12 cellular contexts compared by ENCODE assay signal in the genomic region with DNA sequence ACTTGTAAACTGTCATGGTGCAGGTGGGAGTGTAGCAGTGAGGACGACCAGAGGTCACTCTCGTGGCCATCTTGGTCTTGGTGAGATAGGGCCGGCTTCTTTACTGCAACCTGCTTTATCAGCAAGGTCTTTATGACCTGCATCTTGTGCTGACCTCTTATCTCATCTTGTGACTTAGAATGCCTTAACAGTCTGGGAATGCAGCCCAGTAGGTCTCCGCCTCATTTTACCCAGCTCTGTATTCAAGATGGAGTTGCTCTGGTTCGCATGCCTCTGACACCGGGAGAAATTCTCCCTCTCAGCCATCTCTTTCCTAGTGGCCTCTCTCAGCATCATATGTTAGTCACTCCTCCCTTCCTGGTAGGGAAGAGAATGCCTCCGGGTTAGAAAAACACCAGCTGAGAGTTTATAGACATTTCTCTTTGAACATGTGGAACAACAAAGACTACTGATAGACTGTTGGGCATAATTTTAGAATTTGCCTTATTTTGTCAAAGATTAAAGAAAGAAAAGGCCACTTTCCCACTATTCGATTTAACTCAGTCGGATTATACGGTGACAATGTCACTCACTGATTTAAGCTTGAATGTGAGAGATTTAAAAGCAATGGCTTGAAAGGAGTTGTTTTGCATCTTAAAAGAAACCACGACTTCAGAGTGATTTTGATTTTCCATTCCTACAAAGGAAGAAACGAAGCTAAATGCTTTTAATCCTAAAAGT.
DNase-seq lines count a peak whose midpoint lies in the region; ATAC-seq, FAIRE-seq and TF ChIP-seq lines count a peak whose summit lies in the region.
"Had no signal": no experiment of that assay in that cellular context is flagged by ENCODE, and none has a peak within 500 bp of the region (broad histone marks: within the 10 kb centered on the region; RNA-seq: fewer than 3 reads in every experiment).

No MANE protein-coding gene starts in this region.

- no peaks in the 10 kb centered on the region for H4K20me1 ChIP-seq in Karpas-422 (ENCODE audit: insufficient read depth, low read depth, low read length)

- H3K9ac ChIP-seq in Karpas-422 (ENCODE audit: low read length) = no peak overlapping the region

- H3K27me3 ChIP-seq in Karpas-422 (ENCODE audit: low read length) (0 out of 2 replicates have a peak, but pooled peaks cover 2% of the 10 kb centered on the region), brain microvascular endothelial cell (replicated peaks) (no peaks in the 10 kb centered on the region), small intestine (ENCODE audit: control insufficient read depth in 2 of 2, insufficient read depth in 2 of 2, low read length in 2 of 2) (no peaks in the 10 kb centered on the region), sigmoid colon (no peaks in the 10 kb centered on the region)

- no peak for TF ChIP-seq EP300 in sigmoid colon (IDR thresholded peaks at IDR 0.05)

- FAIRE-seq in small intestine (lab: Jason Lieb, UNC) = no peak

- in situ Hi-C loops in brain microvascular endothelial cell (cut with HindIII; ENCODE audit: low pct_ligation_motif_present, low sequenced_read_pairs) = no loop called here

- TF ChIP-seq POLR2A in sigmoid colon (IDR thresholded peaks at IDR 0.05) = no peak

- H3K36me3 ChIP-seq in Karpas-422 (ENCODE audit: insufficient read depth, low read length) (no peaks in the 10 kb centered on the region; the same call in 1 of the 2 replicates), brain microvascular endothelial cell (replicated peaks) (no peaks in the 10 kb centered on the region), small intestine (ENCODE audit: control insufficient read depth in 2 of 2, insufficient read depth in 2 of 2, low read length in 2 of 2) (no peaks in the 10 kb centered on the region), sigmoid colon (no peaks in the 10 kb centered on the region), mucosa of descending colon (ENCODE audit: low read depth) (no peaks in the 10 kb centered on the region)
- H3K36me3 ChIP-seq: thoracic aorta had no signal

- H3K79me2 ChIP-seq in Karpas-422 (ENCODE audit: low read length) = no peaks in the 10 kb centered on the region

- no peak for TF ChIP-seq CTCF in brain microvascular endothelial cell (IDR thresholded peaks at IDR 0.05; ENCODE audit: low read depth, low read length, missing control alignments)
- TF ChIP-seq CTCF in sigmoid colon (IDR thresholded peaks at IDR 0.05) = no peak
- TF ChIP-seq CTCF in mucosa of descending colon (IDR thresholded peaks at IDR 0.05) = no peak

- no peaks in the 10 kb centered on the region for H3K9me2 ChIP-seq in Karpas-422 (replicated peaks; ENCODE audit: insufficient read depth, low read length)

- H3K9me3 ChIP-seq in Karpas-422 (ENCODE audit: low read length) (peaks cover 3% of the 10 kb centered on the region; the same call in 1 of the 2 replicates), small intestine (ENCODE audit: control insufficient read depth, low read depth) (no peaks in the 10 kb centered on the region), sigmoid colon (no peaks in the 10 kb centered on the region), mucosa of descending colon (no peaks in the 10 kb centered on the region)
- H3K9me3 ChIP-seq: thoracic aorta had no signal

- intact Hi-C loops in sigmoid colon (cut with DNase I) (loop anchor here (5.0 kb wide), 1 partner anchor 317 kb away; no protein-coding TSS in a partner anchor), mucosa of descending colon (cut with DNase I, micrococcal nuclease) (loop anchor here in 1 of 2 donors (10.0 kb wide), 1 partner anchor 120 kb away; no protein-coding TSS in a partner anchor)

- H2AFZ ChIP-seq in Karpas-422 (ENCODE audit: low read length) = no peak overlapping the region

- ATAC-seq in mucosa of descending colon (no peak), GM21825 (IDR thresholded peaks at IDR 0.05; ENCODE audit: unreplicated experiment) (no peak)
- ATAC-seq: esophagus mucosa had no signal

- no peak overlapping the region for H3K4me2 ChIP-seq in Karpas-422 (ENCODE audit: low read depth, low read length, poor library complexity, severe bottlenecking)

- H3K4me3 ChIP-seq in Karpas-422 (ENCODE audit: low read length) (no peak overlapping the region), brain microvascular endothelial cell (ENCODE audit: low read depth, low read length) (no peak overlapping the region), small intestine (ENCODE audit: low read depth in 1 of 2, low read length in 2 of 2) (no peak overlapping the region), sigmoid colon (no peak overlapping the region), mucosa of descending colon (no peak overlapping the region)
- H3K4me3 ChIP-seq: thoracic aorta had no signal

- 61 to 73% (median 63%) methylated on average over 12 of the region's 12 CpGs for WGBS in small intestine, 3 donors
- 75 to 76% methylated on average over 12 of the region's 12 CpGs for WGBS in sigmoid colon, 2 donors

- peak; percentile 52 for DNase-seq in ELF-1 (ENCODE audit: low read depth, low spot score)
- peak; percentile 7 for DNase-seq in Karpas-422
- peak; percentile 39 for DNase-seq in brain microvascular endothelial cell
- DNase-seq in small intestine = peak; percentile 59
- DNase-seq in sigmoid colon = no peak
- no peak for DNase-seq in mucosa of descending colon
- DNase-seq: cortex of kidney, NCI-H1105, NCI-H226 had no signal

- H3K4me1 ChIP-seq in Karpas-422 (ENCODE audit: low read length) (peaks cover 12% of the 10 kb centered on the region), small intestine (ENCODE audit: control insufficient read depth in 2 of 2, insufficient read depth in 1 of 2, low read depth in 1 of 2, low read length in 1 of 2) (peaks cover 0 to 5% of the 10 kb centered on the region in 2 donors), sigmoid colon (peaks cover 0 to 14% (median 12%) of the 10 kb centered on the region in 4 donors), mucosa of descending colon (ENCODE audit: low read depth) (peaks cover 4% of the 10 kb centered on the region)

- H3K27ac ChIP-seq in Karpas-422 (ENCODE audit: low read length) (no peak overlapping the region), brain microvascular endothelial cell (no peak overlapping the region), small intestine (ENCODE audit: low read depth in 1 of 2, low read length in 1 of 2) (no peak overlapping the region), sigmoid colon (no peak overlapping the region)

Comparison
In these comparisons a context has a peak if more than half of its experiments do, and no peak if none do; other contexts are left out.
1. DNase-seq: peak in ELF-1 (single experiment), Karpas-422 (single experiment), brain microvascular endothelial cell (single experiment) and small intestine (single experiment); none in sigmoid colon (single experiment) and mucosa of descending colon (0 of 3).